In the genomic region with DNA sequence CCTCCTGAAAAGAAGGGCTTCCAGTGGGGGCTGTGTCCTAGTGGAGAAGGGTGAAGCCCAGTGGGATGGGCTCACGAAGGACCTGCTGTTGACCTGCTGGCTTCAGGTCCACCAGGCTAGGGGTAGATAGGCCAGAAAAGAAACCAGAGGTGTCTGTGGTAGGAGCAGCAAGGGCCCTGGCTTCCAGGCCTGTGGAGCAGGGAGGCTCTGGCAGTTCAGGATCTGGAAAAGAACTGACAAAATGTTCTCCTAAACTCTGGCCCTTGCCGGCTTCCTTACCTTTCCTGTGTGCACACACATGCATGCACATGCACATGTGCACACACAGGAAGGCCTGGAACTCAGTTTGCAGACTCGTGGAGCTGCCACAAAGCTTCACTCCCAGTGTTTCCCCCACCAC, we compare ENCODE assay signal across 19 cellular contexts. TPM values are rescaled to one million over a fixed set of nuclear protein-coding genes. Genes with fewer than 3 reads are reported as not detected.
DNase-seq lines count a peak whose midpoint lies in the region; ATAC-seq and TF ChIP-seq lines count a peak whose summit lies in the region.
"Had no signal": no experiment of that assay in that cellular context is flagged by ENCODE, and none has a peak within 500 bp of the region (broad histone marks: within the 10 kb centered on the region; RNA-seq: fewer than 3 reads in every experiment).

No MANE protein-coding gene starts in this region.

- H3K4me3 ChIP-seq in heart right ventricle (no peak overlapping the region), gastroesophageal sphincter (no peak overlapping the region), psoas muscle (no peak overlapping the region), vagina (no peak overlapping the region)
- H3K4me3 ChIP-seq: A549 had no signal

- POLR2A ChIA-PET in CD4-positive, alpha-beta T cell (lab: Charles Lee), result no interaction called here

- WGBS in heart right ventricle, 2 donors, result 54 to 70% methylated on average over 3 of the region's 3 CpGs
- 58 to 83% methylated on average over 2 of the region's 3 CpGs for WGBS in gastroesophageal sphincter (ENCODE audit: low coverage in 1 of 2), 2 donors
- WGBS in psoas muscle, 3 donors, result 61 to 66% (median 65%) methylated on average over 3 of the region's 3 CpGs

- no peaks in the 10 kb centered on the region for H3K27me3 ChIP-seq in heart right ventricle
- no peaks in the 10 kb centered on the region for H3K27me3 ChIP-seq in gastroesophageal sphincter
- H3K27me3 ChIP-seq in psoas muscle (ENCODE audit: insufficient read depth in 3 of 3, low read length in 2 of 3), result no peaks in the 10 kb centered on the region
- no peaks in the 10 kb centered on the region for H3K27me3 ChIP-seq in vagina
- H3K27me3 ChIP-seq in CD4-positive, alpha-beta T cell (ENCODE audit: control insufficient read depth, insufficient read depth, low read length), result no peaks in the 10 kb centered on the region

- H3K9me3 Mint-ChIP-seq in CD4-positive, alpha-beta T cell, result no peaks in the 10 kb centered on the region
- H3K9me3 Mint-ChIP-seq: memory B cell had no signal

- peaks cover 69% of the 10 kb centered on the region for H3K36me3 Mint-ChIP-seq in CD4-positive, alpha-beta T cell (ENCODE audit: low read depth)

- no peak overlapping the region for H3K4me3 Mint-ChIP-seq in CD4-positive, alpha-beta T cell
- H3K4me3 Mint-ChIP-seq: memory B cell had no signal

- peaks cover 28% of the 10 kb centered on the region for H3K4me1 Mint-ChIP-seq in CD4-positive, alpha-beta T cell (ENCODE audit: low read depth)

- ATAC-seq in heart right ventricle (no peak), left cardiac atrium (no peak), gastroesophageal sphincter (no peak), psoas muscle (no peak)
- ATAC-seq in CD4-positive, alpha-beta T cell (ENCODE audit: poor library complexity), result no peak
- ATAC-seq: A549, PC-3 had no signal

- no peak for TF ChIP-seq POLR2A in gastroesophageal sphincter (IDR thresholded peaks at IDR 0.05)
- TF ChIP-seq POLR2A in vagina (IDR thresholded peaks at IDR 0.05), result no peak

- TF ChIP-seq CTCF in heart right ventricle (IDR thresholded peaks at IDR 0.05) (no peak), gastroesophageal sphincter (IDR thresholded peaks at IDR 0.05) (no peak), psoas muscle (IDR thresholded peaks at IDR 0.05) (no peak), vagina (IDR thresholded peaks at IDR 0.05) (no peak)
- no peak for TF ChIP-seq CTCF in CD4-positive, alpha-beta T cell (IDR thresholded peaks at IDR 0.05)

- no peak for TF ChIP-seq EP300 in gastroesophageal sphincter (IDR thresholded peaks at IDR 0.05)

- no peaks in the 10 kb centered on the region for H3K9me3 ChIP-seq in heart right ventricle
- H3K9me3 ChIP-seq in gastroesophageal sphincter, result no peaks in the 10 kb centered on the region
- H3K9me3 ChIP-seq in psoas muscle, result no peaks in the 10 kb centered on the region
- H3K9me3 ChIP-seq in vagina, result no peaks in the 10 kb centered on the region
- no peaks in the 10 kb centered on the region for H3K9me3 ChIP-seq in CD4-positive, alpha-beta T cell (ENCODE audit: control insufficient read depth, low read length)
- H3K9me3 ChIP-seq: A549 had no signal

- peaks cover 30 to 98% (median 87%) of the 10 kb centered on the region in 9 donors for H3K4me1 ChIP-seq in heart right ventricle
- H3K4me1 ChIP-seq in gastroesophageal sphincter, result peaks cover 2 to 95% (median 28%) of the 10 kb centered on the region in 3 donors
- H3K4me1 ChIP-seq in psoas muscle, result peaks cover 67% of the 10 kb centered on the region
- H3K4me1 ChIP-seq in vagina, result peaks cover 69% of the 10 kb centered on the region

- DNase-seq in heart right ventricle (no peak), left cardiac atrium (no peak), psoas muscle (no peak), vagina (ENCODE audit: extremely low spot score in 2 of 2) (no peak), mesenteric fat pad (ENCODE audit: low spot score) (no peak), amniotic stem cell (lab: John Stamatoyannopoulos, UW) (no peak)
- DNase-seq in CD4-positive, alpha-beta T cell, result no peak
- DNase-seq: activated naive CD4-positive, alpha-beta T cell treated with Interleukin-2 at 50 U/mL for 16 hours; central memory CD4-positive, alpha-beta T cell; COR-L47; GOT3; hypothalamus; Kasumi-1; NCI-H146; NCI-H510A treated with DMSO at 0.1 percent for 48 hours; PC-3 had no signal

- intact Hi-C loops in heart right ventricle (cut with DNase I), result loop anchor here in 6 of 10 donors (2.0 to 5.0 kb wide), 6 partner anchors 34 to 51 kb away; partner anchors contain the start of gene ABHD2 (in 3 of the 6)
- intact Hi-C loops in left cardiac atrium (cut with DNase I), result loop anchor here in 1 of 2 donors (5.0 kb wide), 1 partner anchor 51 kb away; the partner anchor contains the start of gene ABHD2
- intact Hi-C loops in psoas muscle (cut with DNase I), result no loop called here
- intact Hi-C loops in vagina (cut with DNase I), result no loop called here
- intact Hi-C loops in CD4-positive, alpha-beta T cell (cut with DNase I, micrococcal nuclease), result no loop called here

- H3K36me3 ChIP-seq in heart right ventricle, result peaks cover 0 to 26% (median 0%) of the 10 kb centered on the region in 9 donors
- H3K36me3 ChIP-seq in gastroesophageal sphincter, result peaks cover 0 to 20% of the 10 kb centered on the region in 2 donors
- peaks cover 6 to 41% of the 10 kb centered on the region in 2 donors for H3K36me3 ChIP-seq in psoas muscle (ENCODE audit: insufficient read depth in 1 of 2, low read depth in 1 of 2)
- no peaks in the 10 kb centered on the region for H3K36me3 ChIP-seq in vagina

- CTCF ChIA-PET in CD4-positive, alpha-beta T cell (lab: Charles Lee), result no interaction called here

- H3K27ac Mint-ChIP-seq in CD4-positive, alpha-beta T cell, result no peak overlapping the region
- H3K27ac Mint-ChIP-seq: memory B cell had no signal

- H3K27me3 Mint-ChIP-seq in CD4-positive, alpha-beta T cell, result no peaks in the 10 kb centered on the region
- H3K27me3 Mint-ChIP-seq: memory B cell had no signal

- peak overlapping the region; percentile 51 to 88 (median 81) for H3K27ac ChIP-seq in heart right ventricle
- peak overlapping the region; percentile 12 to 76 (median 67) for H3K27ac ChIP-seq in gastroesophageal sphincter
- peak overlapping the region; percentile 76 for H3K27ac ChIP-seq in psoas muscle
- peak overlapping the region; percentile 80 for H3K27ac ChIP-seq in vagina
- no peak overlapping the region for H3K27ac ChIP-seq in CD4-positive, alpha-beta T cell (ENCODE audit: low read depth, low read length)

RNA-seq across cellular contexts. Expression of gene ABHD2, which starts 49.7 kb away (rescaled TPM):
- 100 to 1,000 TPM in 8 of 10 donors, 10 to 100 TPM in 2; 74.9 to 201 (median 123) TPM for total RNA-seq in heart right ventricle
- 10 to 100 TPM in 1 of 2 donors, 1 to 10 TPM in 1; 9.1 to 41.6 TPM for polyA plus RNA-seq in heart right ventricle
- total RNA-seq in left cardiac atrium, result 100 to 1,000 TPM in 1 of 2 donors, 10 to 100 TPM in 1; 91.6 to 208 TPM
- total RNA-seq in gastroesophageal sphincter, result 100 to 1,000 TPM in 1 of 4 donors, 10 to 100 TPM in 3; 54.6 to 108 (median 75.9) TPM
- total RNA-seq in psoas muscle, result 100 to 1,000 TPM in 3 of 4 donors, 10 to 100 TPM in 1; 66.1 to 215 (median 157) TPM
- 10 to 100 TPM; 10.8 to 30.9 (median 26.7) TPM for polyA plus RNA-seq in psoas muscle
- total RNA-seq in vagina, result 33.6 TPM
- 101 TPM for total RNA-seq in mesenteric fat pad
- total RNA-seq in CD4-positive, alpha-beta T cell, result 10 to 100 TPM; 36.0 to 39.2 TPM

Comparison
In these comparisons a context has a peak if more than half of its experiments do, and no peak if none do; other contexts are left out.
1. intact Hi-C loops: an anchor here in heart right ventricle (2.0 to 5.0 kb wide); none called in psoas muscle, vagina and CD4-positive, alpha-beta T cell.